Comparison of ENCODE assay signal across 5 cellular contexts in genomic region chr7:39544774-39545173, GRCh38. TPM values are rescaled to one million over a fixed set of nuclear protein-coding genes. Genes with fewer than 3 reads are reported as not detected.
DNase-seq lines count a peak whose midpoint lies in the region; ATAC-seq, FAIRE-seq and TF ChIP-seq lines count a peak whose summit lies in the region.
"Not testable (repeated sequence)": the region's sequence is repeated elsewhere in the genome, so short reads cannot be mapped to it uniquely, and the experiment has no call there.

No MANE protein-coding gene starts in this region.

- not testable (repeated sequence) for H2AFZ ChIP-seq in K562 (ENCODE audit: low read depth, low read length); HepG2 (ENCODE audit: low read length); mesenchymal stem cell (ENCODE audit: low read depth, low read length)

- in situ Hi-C loops in K562 (cut with MboI); HepG2 (cut with HindIII; ENCODE audit: extremely low pct_ligation_motif_present, low pct_unique_long_range_greater_than_20kb): not testable (repeated sequence)

- H3K9me1 ChIP-seq in K562 (ENCODE audit: control insufficient read depth, insufficient read depth, low read length) = not testable (repeated sequence)

- CTCF ChIA-PET in HEK293 (lab: Yijun Ruan, JAX) = interaction anchor here (0.7 kb wide), 1 partner anchor 21 kb away, joined by 5 read pairs; no protein-coding TSS in a partner anchor
- CTCF ChIA-PET in K562 (lab: Yijun Ruan, JAX; ENCODE audit: low intra/inter-chr PET ratio); HepG2 (lab: Yijun Ruan, JAX; ENCODE audit: low intra/inter-chr PET ratio, low total read pairs): not testable (repeated sequence)

- not testable (repeated sequence) for TF ChIP-seq POLR2A in K562 (conservative IDR thresholded peaks at IDR 0.05); esophagus muscularis mucosa (IDR thresholded peaks at IDR 0.05; ENCODE audit: low read depth); HepG2 (IDR thresholded peaks at IDR 0.05; ENCODE audit: insufficient read depth in 1 of 2, low read depth in 2 of 2, low read length in 2 of 2)

- not testable (repeated sequence) for TF ChIP-seq RAD21 in K562 (CRISPR knock-in tag; conservative IDR thresholded peaks at IDR 0.05 in 1 of 2, IDR thresholded peaks at IDR 0.05 in 1 of 2); HepG2 (CRISPR knock-in tag; IDR thresholded peaks at IDR 0.05)

- H4K8ac ChIP-seq in mesenchymal stem cell (ENCODE audit: low read length) = not testable (repeated sequence)

- H2BK5ac ChIP-seq in mesenchymal stem cell (ENCODE audit: low read depth, low read length, poor library complexity, severe bottlenecking) = not testable (repeated sequence)

- H2BK120ac ChIP-seq in mesenchymal stem cell (ENCODE audit: low read depth, low read length) = not testable (repeated sequence)

- H3K79me2 ChIP-seq in K562 (ENCODE audit: control insufficient read depth, insufficient read depth, low read length); HepG2 (ENCODE audit: insufficient read depth, low read length): not testable (repeated sequence)

- not testable (repeated sequence) for H3K79me1 ChIP-seq in mesenchymal stem cell (replicated peaks; ENCODE audit: low read length, poor library complexity, severe bottlenecking)

- not testable (repeated sequence) for H2BK12ac ChIP-seq in mesenchymal stem cell (ENCODE audit: low read length in 2 of 2)

- not testable (repeated sequence) for H3K18ac ChIP-seq in mesenchymal stem cell (ENCODE audit: low read depth in 1 of 2, low read length in 2 of 2)

- intact Hi-C loops in K562 (cut with micrococcal nuclease); esophagus muscularis mucosa (cut with DNase I); HepG2 (cut with micrococcal nuclease; ENCODE audit: unreplicated experiment): not testable (repeated sequence)

- not testable (repeated sequence) for H3K36me3 ChIP-seq in HEK293 (ENCODE audit: control insufficient read depth in 2 of 2, insufficient read depth in 1 of 2, low read length in 2 of 2); K562 (ENCODE audit: control insufficient read depth, insufficient read depth, low read length); esophagus muscularis mucosa; HepG2 (replicated peaks in 1 of 2; ENCODE audit: control insufficient read depth in 1 of 2, insufficient read depth in 2 of 2, low read length in 2 of 2); mesenchymal stem cell (ENCODE audit: control insufficient read depth in 1 of 2, insufficient read depth in 2 of 2, low read depth in 1 of 2, low read length in 2 of 2)

- not testable (repeated sequence) for H4K20me1 ChIP-seq in K562 (replicated peaks; ENCODE audit: control insufficient read depth, insufficient read depth, low read length); HepG2 (ENCODE audit: insufficient read depth, low read length)

- H3K14ac ChIP-seq in mesenchymal stem cell (ENCODE audit: low read length in 2 of 2) = not testable (repeated sequence)

- H3K4me1 ChIP-seq in HEK293 (ENCODE audit: control insufficient read depth, insufficient read depth, low read length); K562 (replicated peaks in 1 of 2; ENCODE audit: control insufficient read depth in 2 of 2, insufficient read depth in 2 of 2, low read length in 2 of 2); esophagus muscularis mucosa; mesenchymal stem cell (ENCODE audit: control insufficient read depth, insufficient read depth, low read depth, low read length): not testable (repeated sequence)
- peaks cover 25% of the 10 kb centered on the region for H3K4me1 ChIP-seq in HepG2 (ENCODE audit: insufficient read depth, low read length)

- not testable (repeated sequence) for H3K27ac ChIP-seq in HEK293 (ENCODE audit: extremely low read depth, low read depth, low read length); K562 (ENCODE audit: extremely low read depth, low read depth, low read length); esophagus muscularis mucosa (replicated peaks in 1 of 4); HepG2 (ENCODE audit: extremely low read length, insufficient read depth, low read length); mesenchymal stem cell (ENCODE audit: low read length, poor library complexity, severe bottlenecking)

- H3K9me3 ChIP-seq in HEK293 (ENCODE audit: control insufficient read depth, insufficient read depth, low read depth, low read length); K562 (replicated peaks; ENCODE audit: control insufficient read depth, insufficient read depth, low read depth, low read length): not testable (repeated sequence)
- H3K9me3 ChIP-seq in esophagus muscularis mucosa = peaks cover 0 to 23% (median 15%) of the 10 kb centered on the region in 4 donors
- peaks cover 15% of the 10 kb centered on the region for H3K9me3 ChIP-seq in HepG2 (ENCODE audit: low read length)
- peaks cover 14% of the 10 kb centered on the region for H3K9me3 ChIP-seq in mesenchymal stem cell (ENCODE audit: control insufficient read depth, low read length)

- not testable (repeated sequence) for ATAC-seq in K562, HepG2

- TF ChIP-seq CTCF in HEK293 (tag by site-specific recombination; IDR thresholded peaks at IDR 0.05); K562 (IDR thresholded peaks at IDR 0.05 in 2 of 3, conservative IDR thresholded peaks at IDR 0.05 in 1 of 3; ENCODE audit: insufficient read depth in 2 of 3, low read depth in 1 of 3, low read length in 3 of 3); esophagus muscularis mucosa (IDR thresholded peaks at IDR 0.05); HepG2 (CRISPR knock-in tag; IDR thresholded peaks at IDR 0.05): not testable (repeated sequence)

- H3K23ac ChIP-seq in mesenchymal stem cell (ENCODE audit: low read length in 2 of 2) = not testable (repeated sequence)

- not testable (repeated sequence) for H3K4me3 ChIP-seq in HEK293 (ENCODE audit: low read depth, low read length); K562; esophagus muscularis mucosa; HepG2 (replicated peaks in 1 of 3; ENCODE audit: insufficient read depth in 1 of 3, low read depth in 2 of 3, low read length in 3 of 3); mesenchymal stem cell (ENCODE audit: insufficient read depth in 1 of 2, low read depth in 1 of 2, low read length in 2 of 2)

- FAIRE-seq in K562 (lab: Jason Lieb, UNC); HepG2 (lab: Jason Lieb, UNC): not testable (repeated sequence)

- H3K9ac ChIP-seq in K562 (ENCODE audit: insufficient read depth in 1 of 2, low read depth in 2 of 2, low read length in 2 of 2); HepG2 (ENCODE audit: insufficient read depth, low read depth, low read length); mesenchymal stem cell (ENCODE audit: low read length): not testable (repeated sequence)

- peaks cover 11 to 23% of the 10 kb centered on the region in 2 experiments for H3K27me3 ChIP-seq in K562 (ENCODE audit: control insufficient read depth in 2 of 2, insufficient read depth in 2 of 2, low read length in 2 of 2)
- not testable (repeated sequence) for H3K27me3 ChIP-seq in esophagus muscularis mucosa; HepG2 (ENCODE audit: control insufficient read depth in 1 of 2, insufficient read depth in 2 of 2, low read length in 2 of 2)
- peaks cover 7 to 15% of the 10 kb centered on the region in 2 experiments for H3K27me3 ChIP-seq in mesenchymal stem cell (ENCODE audit: control insufficient read depth in 1 of 2, insufficient read depth in 1 of 2, low read length in 2 of 2)

- WGBS in K562 (ENCODE audit: insufficient coverage, low coverage, missing lambda C conversion rate) = 3% methylated on average over 2 of the region's 2 CpGs
- 86% methylated on average over 2 of the region's 2 CpGs for WGBS in esophagus muscularis mucosa
- 25% methylated on average over 2 of the region's 2 CpGs for WGBS in HepG2 (ENCODE audit: low lambda C conversion rate)
- WGBS in mesenchymal stem cell = 81% methylated on average over 2 of the region's 2 CpGs

- H3K4me2 ChIP-seq in K562 (ENCODE audit: insufficient read depth, low read length); HepG2 (ENCODE audit: low read depth, low read length); mesenchymal stem cell (ENCODE audit: low read length, poor library complexity, severe bottlenecking): not testable (repeated sequence)

- not testable (repeated sequence) for H4K91ac ChIP-seq in mesenchymal stem cell (ENCODE audit: low read length)

- TF ChIP-seq EP300 in K562 (IDR thresholded peaks at IDR 0.05; ENCODE audit: low read length); esophagus muscularis mucosa (IDR thresholded peaks at IDR 0.05); HepG2 (IDR thresholded peaks at IDR 0.05; ENCODE audit: low read depth in 2 of 2, low read length in 2 of 2); HepG2 (CRISPR knock-in tag; IDR thresholded peaks at IDR 0.05; ENCODE audit: borderline replicate concordance): not testable (repeated sequence)

- peak overlapping the region; percentile 68 for H2BK15ac ChIP-seq in mesenchymal stem cell (ENCODE audit: low read depth, poor library complexity, severe bottlenecking)

- POLR2A ChIA-PET in HEK293 (lab: Yijun Ruan, JAX); K562 (lab: Yijun Ruan, JAX); HepG2 (lab: Yijun Ruan, JAX): not testable (repeated sequence)

- not testable (repeated sequence) for H2AK5ac ChIP-seq in mesenchymal stem cell (ENCODE audit: low read length, severe bottlenecking)

- H3K4ac ChIP-seq in mesenchymal stem cell (ENCODE audit: low read depth in 1 of 2, low read length in 2 of 2) = not testable (repeated sequence)

- not testable (repeated sequence) for BruUV-seq in K562 (replicated peaks; lab: Mats Ljungman, UMichigan); HepG2 (replicated peaks; lab: Mats Ljungman, UMichigan)

- DNase-seq in K562 (ENCODE audit: extremely low read depth in 1 of 4, low spot score in 3 of 4); HepG2 (ENCODE audit: low spot score); mesenchymal stem cell: not testable (repeated sequence)
- DNase-seq in esophagus muscularis mucosa (ENCODE audit: extremely low spot score) = peak; percentile 55

RNA-seq across cellular contexts. Expression of gene YAE1, which starts 21.4 kb away (rescaled TPM):
- 15.3 and 52.6 TPM in 2 replicates for total RNA-seq in K562 (2011; cell fraction: chromatin; rRNA removed; ENCODE audit: low replicate concordance)
- 11.7 and 19.3 TPM in 2 replicates for total RNA-seq in K562 (2011; cell fraction: nucleolus; rRNA removed)
- 28.8 and 50.9 TPM in 2 replicates for total RNA-seq in K562 (2011; cell fraction: nucleoplasm; rRNA removed)
- total RNA-seq in K562 (2014; rRNA removed) = 16.3 and 29.6 TPM in 2 replicates
- total RNA-seq in K562 (2014; rRNA removed; fragmentation: Illumina TruSeq; extraction: Trizol) = 28.5 and 30.1 TPM in 2 replicates
- 28.1 and 29.5 TPM in 2 replicates for total RNA-seq in K562 (2015; rRNA removed; fragmentation: Illumina TruSeq; extraction: Trizol)
- total RNA-seq in K562 (2021) = 15.2 and 17.9 TPM in 2 replicates
- polyA plus RNA-seq in K562 (2011; rRNA removed) = 27.3 and 41.2 TPM in 2 replicates
- 5.7 and 11.3 TPM in 2 replicates for polyA plus RNA-seq in K562 (2011; cell fraction: cytosol; rRNA removed)
- 23.0 and 30.6 TPM in 2 replicates for polyA plus RNA-seq in K562 (2011; cell fraction: nucleus; rRNA removed)
- 16.8 and 21.2 TPM in 2 replicates for polyA plus RNA-seq in K562 (2012)
- 23.4 and 27.4 TPM in 2 replicates for polyA plus RNA-seq in K562 (2014; fragmentation: Illumina TruSeq; extraction: Trizol)
- polyA plus RNA-seq in K562 (2014; fragmentation: Nextera tagmentation; extraction: Ambion mirVana) = 10 to 100 TPM; 60.6 to 63.4 TPM
- 35.0 and 36.7 TPM in 2 replicates for polyA plus RNA-seq in K562 (2014; rRNA removed)
- polyA minus RNA-seq in K562 (2011; rRNA and poly(A)+ RNA removed) = 37.4 and 49.6 TPM in 2 replicates
- 8.2 and 9.3 TPM in 2 replicates for polyA minus RNA-seq in K562 (2011; cell fraction: cytosol; rRNA and poly(A)+ RNA removed)
- 29.8 and 56.1 TPM in 2 replicates for polyA minus RNA-seq in K562 (2011; cell fraction: nucleus; rRNA and poly(A)+ RNA removed)
- 10 to 100 TPM; 13.3 to 18.5 (median 17.0) TPM for total RNA-seq in esophagus muscularis mucosa
- total RNA-seq in HepG2 (2016; rRNA removed; fragmentation: Illumina TruSeq; extraction: Trizol) = 28.3 and 32.9 TPM in 2 replicates
- total RNA-seq in HepG2 (2016; cell fraction: cytosol; rRNA removed; fragmentation: Illumina TruSeq; extraction: Trizol; ENCODE audit: low read depth) = 12.5 and 12.7 TPM in 2 replicates
- 30.7 and 33.3 TPM in 2 replicates for total RNA-seq in HepG2 (2016; cell fraction: insoluble cytoplasmic fraction; rRNA removed; fragmentation: Illumina TruSeq; extraction: Trizol)
- 14.6 and 15.8 TPM in 2 replicates for total RNA-seq in HepG2 (2016; cell fraction: membrane; rRNA removed; fragmentation: Illumina TruSeq; extraction: Trizol)
- total RNA-seq in HepG2 (2016; cell fraction: nucleus; rRNA removed; fragmentation: Illumina TruSeq; extraction: Trizol) = 30.1 and 33.7 TPM in 2 replicates
- 16.8 and 18.7 TPM in 2 replicates for polyA plus RNA-seq in HepG2 (2011; rRNA removed)
- 8.3 and 14.2 TPM in 2 replicates for polyA plus RNA-seq in HepG2 (2011; cell fraction: cytosol; rRNA removed)
- 9.4 and 16.5 TPM in 2 replicates for polyA plus RNA-seq in HepG2 (2011; cell fraction: nucleus; rRNA removed)
- polyA plus RNA-seq in HepG2 (2012) = 18.1 and 23.0 TPM in 2 replicates
- 5.8 and 6.2 TPM in 2 replicates for polyA plus RNA-seq in HepG2 (2016; cell fraction: cytosol; fragmentation: Illumina TruSeq; extraction: Trizol; ENCODE audit: low read depth)
- polyA plus RNA-seq in HepG2 (2016; cell fraction: insoluble cytoplasmic fraction; fragmentation: Illumina TruSeq; extraction: Trizol; ENCODE audit: low read depth) = 34.8 and 35.3 TPM in 2 replicates
- 6.6 and 7.4 TPM in 2 replicates for polyA plus RNA-seq in HepG2 (2016; cell fraction: membrane; fragmentation: Illumina TruSeq; extraction: Trizol; ENCODE audit: low read depth)
- 38.2 and 38.8 TPM in 2 replicates for polyA plus RNA-seq in HepG2 (2016; cell fraction: nucleus; fragmentation: Illumina TruSeq; extraction: Trizol; ENCODE audit: insufficient read depth, low read depth)
- 3.7 and 5.4 TPM in 2 replicates for polyA minus RNA-seq in HepG2 (2011; rRNA and poly(A)+ RNA removed; ENCODE audit: low replicate concordance)
- polyA minus RNA-seq in HepG2 (2011; cell fraction: cytosol; rRNA and poly(A)+ RNA removed) = 6.5 and 12.1 TPM in 2 replicates
- polyA minus RNA-seq in HepG2 (2011; cell fraction: nucleus; rRNA and poly(A)+ RNA removed) = 50.2 and 64.5 TPM in 2 replicates
- polyA plus RNA-seq in mesenchymal stem cell (2013, experiment 1 of 2) = 18.7 TPM
- polyA plus RNA-seq in mesenchymal stem cell (2013, experiment 2 of 2) = 19.6 TPM
